17 cellular contexts compared by ENCODE assay signal in the genomic region with DNA sequence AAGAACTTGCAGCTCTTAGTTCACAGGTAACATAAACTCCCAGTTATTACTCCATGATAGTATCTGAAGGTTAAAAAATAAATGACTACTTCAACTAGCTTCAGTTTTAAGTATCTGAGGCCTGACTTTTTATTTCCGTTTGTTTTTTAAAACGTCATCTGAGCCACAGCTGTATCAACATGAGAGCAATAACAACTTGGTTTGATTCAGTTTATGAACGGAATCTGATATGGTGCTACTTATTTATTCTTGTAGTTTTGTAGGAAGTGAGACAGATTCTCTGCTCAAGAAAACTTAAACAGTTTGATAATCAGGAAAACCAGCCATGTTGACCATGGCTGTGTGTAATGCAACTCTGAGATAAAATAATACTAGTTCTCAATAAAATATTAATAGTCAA. TPM values are rescaled to one million over a fixed set of nuclear protein-coding genes. Genes with fewer than 3 reads are reported as not detected.
DNase-seq lines count a peak whose midpoint lies in the region; ATAC-seq and TF ChIP-seq lines count a peak whose summit lies in the region.
"Had no signal": no experiment of that assay in that cellular context is flagged by ENCODE, and none has a peak within 500 bp of the region (broad histone marks: within the 10 kb centered on the region; RNA-seq: fewer than 3 reads in every experiment).

No MANE protein-coding gene starts in this region.

- no peak overlapping the region for H3K4me3 ChIP-seq in HEK293 (ENCODE audit: low read depth, low read length)
- no peak overlapping the region for H3K4me3 ChIP-seq in PC-3 (ENCODE audit: low read length)
- no peak overlapping the region for H3K4me3 ChIP-seq in WERI-Rb-1 (ENCODE audit: low read depth, low read length)
- H3K4me3 ChIP-seq in tibial nerve: no peak overlapping the region
- H3K4me3 ChIP-seq: PC-9, SJSA1, upper lobe of left lung had no signal

- peak in 1 of 2 donors; percentile 6 for TF ChIP-seq EP300 in tibial nerve (IDR thresholded peaks at IDR 0.05)

- H3K79me2 ChIP-seq in PC-3 (ENCODE audit: low read length): no peaks in the 10 kb centered on the region

- H3K27me3 ChIP-seq in PC-3 (ENCODE audit: low read length) (no peaks in the 10 kb centered on the region), WERI-Rb-1 (ENCODE audit: insufficient read depth, low read depth, severe bottlenecking) (no peaks in the 10 kb centered on the region), tibial nerve (no peaks in the 10 kb centered on the region)
- H3K27me3 ChIP-seq: SJSA1, upper lobe of left lung had no signal

- ATAC-seq in PC-3: peak; percentile 45
- ATAC-seq: CD8-positive, alpha-beta T cell; left ventricle myocardium superior had no signal

- H3K27ac ChIP-seq in HEK293 (ENCODE audit: extremely low read depth, low read depth, low read length): no peak overlapping the region
- H3K27ac ChIP-seq in PC-3 (ENCODE audit: low read length): peak overlapping the region; percentile 11; the same call in 1 of the 2 replicates
- no peak overlapping the region for H3K27ac ChIP-seq in WERI-Rb-1
- H3K27ac ChIP-seq in tibial nerve: peak overlapping the region in 2 of 4 donors; percentile 10 to 36
- H3K27ac ChIP-seq: PC-9, SJSA1 had no signal

- H3K36me3 ChIP-seq in HEK293 (ENCODE audit: control insufficient read depth in 2 of 2, insufficient read depth in 1 of 2, low read length in 2 of 2) (peaks cover 14 to 37% of the 10 kb centered on the region in 2 experiments), PC-3 (ENCODE audit: low read depth, low read length) (peaks cover 17% of the 10 kb centered on the region), WERI-Rb-1 (peaks cover 23% of the 10 kb centered on the region), tibial nerve (peaks cover 0 to 25% (median 0%) of the 10 kb centered on the region in 3 donors)

- no TSS peak for BruUV-seq in PC-3 (replicated peaks; lab: Mats Ljungman, UMichigan)

- peak; percentile 33 for DNase-seq in PC-3
- peak; percentile 4 for DNase-seq in fibroblast of gingiva (ENCODE audit: low read depth)
- no peak for DNase-seq in osteocyte (ENCODE audit: extremely low spot score, unreplicated experiment)
- no peak for DNase-seq in WERI-Rb-1
- no peak for DNase-seq in tibial nerve (ENCODE audit: low spot score in 2 of 2)
- DNase-seq in GOT3 (lab: John Stamatoyannopoulos, UW): no peak
- DNase-seq: activated CD4-positive, alpha-beta T cell treated with anti-CD3 and anti-CD28 coated beads, Interleukin-2, amount 50 U/mL, for 48 hours; activated effector memory CD4-positive, alpha-beta T cell treated with Interleukin-2 at 50 U/mL for 16 hours; CD8-positive, alpha-beta T cell; H7; left ventricle myocardium superior; NCI-H1092 treated with DMSO at 0.1 percent for 48 hours; NCI-H2107; PC-9; upper lobe of left lung had no signal

- no peak for TF ChIP-seq CTCF in HEK293 (tag by site-specific recombination; IDR thresholded peaks at IDR 0.05)
- TF ChIP-seq CTCF in PC-3 (conservative IDR thresholded peaks at IDR 0.05; ENCODE audit: low read depth, low read length): no peak
- TF ChIP-seq CTCF in osteocyte (IDR thresholded peaks at IDR 0.05): no peak
- TF ChIP-seq CTCF in WERI-Rb-1 (IDR thresholded peaks at IDR 0.05; ENCODE audit: low read depth, low read length): no peak
- no peak for TF ChIP-seq CTCF in tibial nerve (IDR thresholded peaks at IDR 0.05)

- H3K4me1 ChIP-seq in HEK293 (ENCODE audit: control insufficient read depth, insufficient read depth, low read length) (peaks cover 4% of the 10 kb centered on the region; the same call in 1 of the 2 replicates), PC-3 (ENCODE audit: insufficient read depth, low read length) (peaks cover 8% of the 10 kb centered on the region), tibial nerve (peaks cover 0 to 33% (median 0%) of the 10 kb centered on the region in 4 donors)
- H3K4me1 ChIP-seq: SJSA1 had no signal

- peak overlapping the region; percentile 35 for H3K4me3 Mint-ChIP-seq in osteocyte (ENCODE audit: unreplicated experiment)
- H3K4me3 Mint-ChIP-seq: CD8-positive, alpha-beta T cell had no signal

- peak overlapping the region; percentile 89 for H3K27ac Mint-ChIP-seq in osteocyte (ENCODE audit: unreplicated experiment)
- H3K27ac Mint-ChIP-seq: CD8-positive, alpha-beta T cell had no signal

- no peaks in the 10 kb centered on the region for H3F3A ChIP-seq in PC-3 (ENCODE audit: low read length, unreplicated experiment)

- no peak overlapping the region for H3K4me2 ChIP-seq in PC-3 (ENCODE audit: low read length)
- H3K4me2 ChIP-seq: PC-9 had no signal

- WGBS in tibial nerve, 2 donors: 44 to 51% methylated on average over 3 of the region's 3 CpGs

- H3K9me3 ChIP-seq in HEK293 (ENCODE audit: control insufficient read depth, insufficient read depth, low read depth, low read length) (no peaks in the 10 kb centered on the region), PC-3 (ENCODE audit: low read length) (no peaks in the 10 kb centered on the region), WERI-Rb-1 (ENCODE audit: severe bottlenecking) (no peaks in the 10 kb centered on the region), tibial nerve (no peaks in the 10 kb centered on the region)
- H3K9me3 ChIP-seq: SJSA1, upper lobe of left lung had no signal

- no peaks in the 10 kb centered on the region for H4K20me1 ChIP-seq in PC-3 (ENCODE audit: low read length)

- POLR2A ChIA-PET in HEK293 (lab: Yijun Ruan, JAX): no interaction called here
- POLR2A ChIA-PET in PC-3 (lab: Charles Lee; ENCODE audit: unreplicated experiment): no interaction called here

- H3K36me3 Mint-ChIP-seq in osteocyte (ENCODE audit: unreplicated experiment): peaks cover 45% of the 10 kb centered on the region

- no peak overlapping the region for H2AFZ ChIP-seq in PC-3 (ENCODE audit: low read length)
- H2AFZ ChIP-seq: PC-9 had no signal

- no peaks in the 10 kb centered on the region for H3K9me3 Mint-ChIP-seq in osteocyte (ENCODE audit: unreplicated experiment)
- H3K9me3 Mint-ChIP-seq: CD8-positive, alpha-beta T cell had no signal

- CTCF ChIA-PET in HEK293 (lab: Yijun Ruan, JAX) (no interaction called here), PC-3 (lab: Charles Lee) (no interaction called here)

- intact Hi-C loops in PC-3 (cut with micrococcal nuclease): no loop called here

- H3K9ac ChIP-seq in PC-3 (ENCODE audit: low read length): no peak overlapping the region

- TF ChIP-seq POLR2A in tibial nerve (IDR thresholded peaks at IDR 0.05): no peak

- H3K9me2 ChIP-seq in PC-3 (replicated peaks; ENCODE audit: low read length): no peaks in the 10 kb centered on the region

- peaks cover 50% of the 10 kb centered on the region for H3K4me1 Mint-ChIP-seq in osteocyte (ENCODE audit: unreplicated experiment)

- H3K27me3 Mint-ChIP-seq in osteocyte (ENCODE audit: unreplicated experiment): no peaks in the 10 kb centered on the region

TF ChIP-seq in HEK293, 187 proteins besides CTCF, POLR2A, EP300 and RAD21:
- TF ChIP-seq ZNF660 (tag by site-specific recombination; IDR thresholded peaks at IDR 0.05): 0 out of 2 replicates have a peak, but pooled peaks have one; percentile 38
- TF ChIP-seq, protein P1, sequence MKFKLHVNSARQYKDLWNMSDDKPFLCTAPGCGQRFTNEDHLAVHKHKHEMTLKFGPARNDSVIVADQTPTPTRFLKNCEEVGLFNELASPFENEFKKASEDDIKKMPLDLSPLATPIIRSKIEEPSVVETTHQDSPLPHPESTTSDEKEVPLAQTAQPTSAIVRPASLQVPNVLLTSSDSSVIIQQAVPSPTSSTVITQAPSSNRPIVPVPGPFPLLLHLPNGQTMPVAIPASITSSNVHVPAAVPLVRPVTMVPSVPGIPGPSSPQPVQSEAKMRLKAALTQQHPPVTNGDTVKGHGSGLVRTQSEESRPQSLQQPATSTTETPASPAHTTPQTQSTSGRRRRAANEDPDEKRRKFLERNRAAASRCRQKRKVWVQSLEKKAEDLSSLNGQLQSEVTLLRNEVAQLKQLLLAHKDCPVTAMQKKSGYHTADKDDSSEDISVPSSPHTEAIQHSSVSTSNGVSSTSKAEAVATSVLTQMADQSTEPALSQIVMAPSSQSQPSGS (tag by site-specific recombination; IDR thresholded peaks at IDR 0.05; ENCODE audit: low read depth): no peak
- TF ChIP-seq, protein P2, sequence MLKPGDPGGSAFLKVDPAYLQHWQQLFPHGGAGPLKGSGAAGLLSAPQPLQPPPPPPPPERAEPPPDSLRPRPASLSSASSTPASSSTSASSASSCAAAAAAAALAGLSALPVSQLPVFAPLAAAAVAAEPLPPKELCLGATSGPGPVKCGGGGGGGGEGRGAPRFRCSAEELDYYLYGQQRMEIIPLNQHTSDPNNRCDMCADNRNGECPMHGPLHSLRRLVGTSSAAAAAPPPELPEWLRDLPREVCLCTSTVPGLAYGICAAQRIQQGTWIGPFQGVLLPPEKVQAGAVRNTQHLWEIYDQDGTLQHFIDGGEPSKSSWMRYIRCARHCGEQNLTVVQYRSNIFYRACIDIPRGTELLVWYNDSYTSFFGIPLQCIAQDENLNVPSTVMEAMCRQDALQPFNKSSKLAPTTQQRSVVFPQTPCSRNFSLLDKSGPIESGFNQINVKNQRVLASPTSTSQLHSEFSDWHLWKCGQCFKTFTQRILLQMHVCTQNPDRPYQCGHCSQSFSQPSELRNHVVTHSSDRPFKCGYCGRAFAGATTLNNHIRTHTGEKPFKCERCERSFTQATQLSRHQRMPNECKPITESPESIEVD (tag by site-specific recombination; IDR thresholded peaks at IDR 0.05): peak; percentile 87
- no peak for TF ChIP-seq OVOL3 (tag by site-specific recombination; IDR thresholded peaks at IDR 0.05)

RNA-seq across cellular contexts. Expression of a gene that starts 34.9 kb away (rescaled TPM):
- 23.1 and 23.6 TPM in 2 replicates for total RNA-seq in PC-3 (2014; rRNA removed)
- total RNA-seq in osteocyte: 53.6 and 63.3 TPM in 2 replicates
- total RNA-seq in tibial nerve: 10 to 100 TPM; 63.3 to 84.3 (median 70.6) TPM

Comparison
In these comparisons a context has a peak if more than half of its experiments do, and no peak if none do; other contexts are left out.
1. DNase-seq: peak in PC-3 (single experiment) and fibroblast of gingiva (single experiment); none in osteocyte (single experiment), WERI-Rb-1 (single experiment), tibial nerve (0 of 2) and GOT3 (single experiment).